ENCODE assay signal across 10 cellular contexts in the genomic region with DNA sequence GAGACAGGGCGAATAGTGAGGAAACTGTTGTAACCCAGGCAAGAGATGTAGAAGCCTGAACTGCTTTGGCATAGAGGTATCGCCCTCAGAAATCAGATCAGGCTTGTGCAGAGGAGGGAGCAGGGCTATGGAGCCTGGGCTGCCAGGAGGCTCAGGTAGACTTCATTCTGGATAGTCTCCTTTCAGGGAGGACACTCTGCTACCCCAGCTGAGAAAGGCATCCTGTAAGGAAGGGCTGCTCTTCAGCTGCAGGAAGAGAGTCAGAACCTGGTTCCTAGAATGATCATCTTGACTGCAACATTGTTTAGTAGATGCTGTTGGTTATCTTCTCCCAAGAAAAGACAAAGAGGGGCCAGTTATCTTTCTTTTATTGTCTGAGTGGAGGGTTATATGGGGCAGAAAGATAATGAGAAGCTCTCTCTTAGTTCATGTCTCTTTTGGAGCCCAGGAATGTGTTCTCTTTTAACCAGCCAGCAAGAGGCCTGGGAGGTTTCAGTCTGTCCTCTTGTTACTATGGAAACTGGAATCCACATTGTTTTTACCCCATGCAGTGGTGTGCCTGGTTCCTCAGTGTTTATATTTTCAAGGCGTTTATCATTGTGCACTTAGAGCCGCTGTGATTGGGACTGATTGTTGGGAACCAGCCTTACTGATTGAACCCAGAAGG.
A peak's percentile ranks its signal among the peaks of the same experiment; 100 is the strongest.
DNase-seq lines count a peak whose midpoint lies in the region; ATAC-seq, FAIRE-seq and TF ChIP-seq lines count a peak whose summit lies in the region.
"Had no signal": no experiment of that assay in that cellular context is flagged by ENCODE, and none has a peak within 500 bp of the region (broad histone marks: within the 10 kb centered on the region; RNA-seq: fewer than 3 reads in every experiment).

No MANE protein-coding gene starts in this region.

- in situ Hi-C loops in Panc1 (cut with HindIII; ENCODE audit: low pct_unique_long_range_greater_than_20kb, low sequenced_read_pairs) = no loop called here

- POLR2A ChIA-PET in Panc1 (lab: Charles Lee) = no interaction called here

- CTCF ChIA-PET in Panc1 (lab: Charles Lee) = no interaction called here

- ATAC-seq in Panc1 = peak; percentile 35; the same call in 1 of the 2 replicates
- peak in 3 of 4 donors; percentile 51 to 73 (median 62) for ATAC-seq in pancreas
- no peak for ATAC-seq in HG03432 (IDR thresholded peaks at IDR 0.05; ENCODE audit: unreplicated experiment)

- H3K36me3 ChIP-seq in Panc1 (ENCODE audit: control insufficient read depth, insufficient read depth, low read length) (no peaks in the 10 kb centered on the region), fibroblast of lung (ENCODE audit: control insufficient read depth, insufficient read depth, low read length) (no peaks in the 10 kb centered on the region), pancreas (no peaks in the 10 kb centered on the region)
- H3K36me3 ChIP-seq: upper lobe of left lung had no signal

- BruUV-seq in Panc1 (replicated peaks; lab: Mats Ljungman, UMichigan) = no TSS peak

- WGBS in pancreas, 2 donors = 61% methylated on average over 4 of the region's 4 CpGs

- DNase-seq in GM12892 (ENCODE audit: insufficient read length) = no peak
- no peak for DNase-seq in Panc1 (ENCODE audit: low read depth, low spot score)
- peak; percentile 66 to 74 for DNase-seq in fibroblast of lung (ENCODE audit: low read depth in 2 of 2)
- no peak for DNase-seq in pancreas
- no peak for DNase-seq in NCI-H2029 (lab: John Stamatoyannopoulos, UW)
- no peak for DNase-seq in NCI-H187 (lab: John Stamatoyannopoulos, UW)
- no peak for DNase-seq in NCI-H1694 treated with DMSO at 0.1 percent for 48 hours (lab: John Stamatoyannopoulos, UW)
- DNase-seq: NCI-H2081, upper lobe of left lung had no signal

- H3K4me1 ChIP-seq in Panc1 (ENCODE audit: control insufficient read depth, insufficient read depth, low read length) = no peaks in the 10 kb centered on the region
- peaks cover 10% of the 10 kb centered on the region for H3K4me1 ChIP-seq in fibroblast of lung (ENCODE audit: control insufficient read depth, extremely low read depth, insufficient read depth, low read length)
- H3K4me1 ChIP-seq in pancreas = no peaks in the 10 kb centered on the region

- H3K4me2 ChIP-seq in fibroblast of lung (ENCODE audit: extremely low read depth, insufficient read depth, low read length) = no peak overlapping the region

- H3K27ac ChIP-seq in Panc1 (ENCODE audit: low read length) (no peak overlapping the region), fibroblast of lung (ENCODE audit: insufficient read depth, low read length) (no peak overlapping the region), pancreas (no peak overlapping the region)

- TF ChIP-seq POLR2A in GM12892 (IDR thresholded peaks at IDR 0.05; ENCODE audit: low read depth, low read length) = no peak

- TF ChIP-seq CTCF in Panc1 (IDR thresholded peaks at IDR 0.05) (no peak), fibroblast of lung (conservative IDR thresholded peaks at IDR 0.05 in 1 of 2, IDR thresholded peaks at IDR 0.05 in 1 of 2; ENCODE audit: low read depth in 1 of 2, low read length in 2 of 2) (no peak), pancreas (IDR thresholded peaks at IDR 0.05) (no peak)

- no peak overlapping the region for H2AFZ ChIP-seq in fibroblast of lung (ENCODE audit: low read length)

- no peak overlapping the region for H3K9ac ChIP-seq in fibroblast of lung (ENCODE audit: insufficient read depth, low read length)

- intact Hi-C loops in Panc1 (cut with micrococcal nuclease; ENCODE audit: unreplicated experiment) (no loop called here), pancreas (cut with DNase I) (no loop called here)

- H3K27me3 ChIP-seq in Panc1 (ENCODE audit: control insufficient read depth, insufficient read depth, low read length) (no peaks in the 10 kb centered on the region), fibroblast of lung (ENCODE audit: control insufficient read depth, insufficient read depth, low read length) (no peaks in the 10 kb centered on the region), pancreas (no peaks in the 10 kb centered on the region)
- H3K27me3 ChIP-seq: upper lobe of left lung had no signal

- no peaks in the 10 kb centered on the region for H4K20me1 ChIP-seq in fibroblast of lung (ENCODE audit: control insufficient read depth, extremely low read depth, insufficient read depth, low read length)

- FAIRE-seq in GM12892 (lab: Jason Lieb, UNC) = peak; percentile 72
- no peak for FAIRE-seq in pancreas (lab: Jason Lieb, UNC)

- H3K9me3 ChIP-seq in Panc1 (ENCODE audit: control insufficient read depth, insufficient read depth, low read depth, low read length) = no peaks in the 10 kb centered on the region
- no peaks in the 10 kb centered on the region for H3K9me3 ChIP-seq in fibroblast of lung (ENCODE audit: control insufficient read depth, insufficient read depth, low read depth, low read length)
- no peaks in the 10 kb centered on the region for H3K9me3 ChIP-seq in pancreas
- H3K9me3 ChIP-seq: upper lobe of left lung had no signal

- H3K79me2 ChIP-seq in fibroblast of lung (ENCODE audit: control insufficient read depth, insufficient read depth, low read length) = no peaks in the 10 kb centered on the region

- H3K4me3 ChIP-seq in Panc1 (ENCODE audit: low read depth in 2 of 2, low read length in 2 of 2) (no peak overlapping the region), fibroblast of lung (replicated peaks in 1 of 4; ENCODE audit: control extremely low read depth in 1 of 4, insufficient read depth in 1 of 4, low read depth in 3 of 4, low read length in 4 of 4) (no peak overlapping the region), pancreas (no peak overlapping the region)
- H3K4me3 ChIP-seq: upper lobe of left lung had no signal

Comparison
In these comparisons a context has a peak if more than half of its experiments do, and no peak if none do; other contexts are left out.
1. DNase-seq: peak in fibroblast of lung (2 of 2); none in GM12892 (single experiment), Panc1 (single experiment), pancreas (0 of 6), NCI-H2029 (single experiment), NCI-H187 (0 of 2) and NCI-H1694 treated with DMSO at 0.1 percent for 48 hours (single experiment).